20 cellular contexts compared by ENCODE assay signal in genomic region chr2:101630224-101630949, GRCh38.
DNase-seq lines count a peak whose midpoint lies in the region; ATAC-seq, FAIRE-seq and TF ChIP-seq lines count a peak whose summit lies in the region.
"Had no signal": no experiment of that assay in that cellular context is flagged by ENCODE, and none has a peak within 500 bp of the region (broad histone marks: within the 10 kb centered on the region; RNA-seq: fewer than 3 reads in every experiment).

No MANE protein-coding gene starts in this region.

- H3K9me3 Mint-ChIP-seq in activated CD8-positive, alpha-beta T cell treated with anti-CD3 and anti-CD28 coated beads, Interleukin-2, amount 10 ng/mL, durations not matched to agents 7 days and 5 days (ENCODE audit: insufficient read depth): no peaks in the 10 kb centered on the region
- H3K9me3 Mint-ChIP-seq: CD8-positive, alpha-beta T cell; neural crest cell had no signal

- no peak overlapping the region for H3K27ac Mint-ChIP-seq in activated CD8-positive, alpha-beta T cell treated with anti-CD3 and anti-CD28 coated beads, Interleukin-2, amount 10 ng/mL, durations not matched to agents 7 days and 5 days
- H3K27ac Mint-ChIP-seq: activated naive CD8-positive, alpha-beta T cell; CD8-positive, alpha-beta T cell had no signal

- H3K4me1 ChIP-seq in keratinocyte (ENCODE audit: control insufficient read depth, extremely low read depth, insufficient read depth, low read length): no peaks in the 10 kb centered on the region
- peaks cover 0 to 7% (median 2%) of the 10 kb centered on the region in 4 donors for H3K4me1 ChIP-seq in stomach
- H3K4me1 ChIP-seq: heart left ventricle had no signal

- H3K27ac ChIP-seq in RWPE1 (peak overlapping the region; percentile 63), keratinocyte (ENCODE audit: control insufficient read depth, insufficient read depth, low read length) (peak overlapping the region; percentile 26), stomach (peak overlapping the region in 4 of 5 donors; percentile 29 to 81 (median 76))
- H3K27ac ChIP-seq: heart left ventricle had no signal

- no peaks in the 10 kb centered on the region for H3K4me1 Mint-ChIP-seq in activated CD8-positive, alpha-beta T cell treated with anti-CD3 and anti-CD28 coated beads, Interleukin-2, amount 10 ng/mL, durations not matched to agents 7 days and 5 days (ENCODE audit: low read depth)

- CTCF ChIA-PET in RWPE1 (lab: Yijun Ruan, JAX): interaction anchor here (0.7 kb wide), 1 partner anchor 201 kb away, joined by 3 read pairs; no protein-coding TSS in a partner anchor
- CTCF ChIA-PET in activated CD8-positive, alpha-beta T cell treated with anti-CD3 and anti-CD28 coated beads, Interleukin-2, amount 10 ng/mL, durations not matched to agents 7 days and 5 days (lab: Charles Lee): interaction anchor here (1.0 kb wide), 1 partner anchor 9 kb away, joined by 3 read pairs; no protein-coding TSS in a partner anchor

- H3K27me3 Mint-ChIP-seq in activated CD8-positive, alpha-beta T cell treated with anti-CD3 and anti-CD28 coated beads, Interleukin-2, amount 10 ng/mL, durations not matched to agents 7 days and 5 days (ENCODE audit: low read depth): no peaks in the 10 kb centered on the region
- H3K27me3 Mint-ChIP-seq: activated naive CD8-positive, alpha-beta T cell had no signal

- H3K36me3 Mint-ChIP-seq in activated CD8-positive, alpha-beta T cell treated with anti-CD3 and anti-CD28 coated beads, Interleukin-2, amount 10 ng/mL, durations not matched to agents 7 days and 5 days (ENCODE audit: low read depth): no peaks in the 10 kb centered on the region
- H3K36me3 Mint-ChIP-seq: activated naive CD8-positive, alpha-beta T cell; CD8-positive, alpha-beta T cell had no signal

- H3K27me3 ChIP-seq in keratinocyte (ENCODE audit: control insufficient read depth, extremely low read depth, insufficient read depth, low read length): no peaks in the 10 kb centered on the region
- H3K27me3 ChIP-seq in stomach: no peaks in the 10 kb centered on the region
- H3K27me3 ChIP-seq: MG63 had no signal

- no peak for FAIRE-seq in keratinocyte (lab: Jason Lieb, UNC)

- ATAC-seq in activated CD8-positive, alpha-beta T cell treated with anti-CD3 and anti-CD28 coated beads, Interleukin-2, amount 10 ng/mL, durations not matched to agents 7 days and 5 days: no peak
- ATAC-seq: CD8-positive, alpha-beta T cell; heart left ventricle; left cardiac atrium had no signal

- H2AFZ ChIP-seq in keratinocyte (ENCODE audit: control insufficient read depth, low read length): no peak overlapping the region

- dilution Hi-C loops in keratinocyte (cut with MboI; ENCODE audit: extremely low pct_ligation_motif_present, low sequenced_read_pairs): no loop called here

- H3K4me2 ChIP-seq in keratinocyte (ENCODE audit: control insufficient read depth, extremely low read depth, insufficient read depth, low read depth, low read length): no peak overlapping the region

- TF ChIP-seq CTCF in RWPE1 (conservative IDR thresholded peaks at IDR 0.05; ENCODE audit: low read depth) (no peak), keratinocyte (optimal IDR thresholded peaks at IDR 0.05 in 1 of 3, IDR thresholded peaks at IDR 0.05 in 1 of 3, conservative IDR thresholded peaks at IDR 0.05 in 1 of 3; ENCODE audit: extremely low read depth in 1 of 3, insufficient read depth in 2 of 3, low read length in 3 of 3) (no peak), stomach (IDR thresholded peaks at IDR 0.05) (no peak)

- 52 to 68% (median 66%) methylated on average over 18 of the region's 18 CpGs for WGBS in stomach, 5 donors

- POLR2A ChIA-PET in RWPE1 (lab: Yijun Ruan, JAX; ENCODE audit: low non-redundant PET): no interaction called here
- POLR2A ChIA-PET in activated CD8-positive, alpha-beta T cell treated with anti-CD3 and anti-CD28 coated beads, Interleukin-2, amount 10 ng/mL, durations not matched to agents 7 days and 5 days (lab: Charles Lee): no interaction called here

- no peak overlapping the region for H3K9ac ChIP-seq in keratinocyte (ENCODE audit: control insufficient read depth, extremely low read depth, insufficient read depth, low read length)

- H3K79me2 ChIP-seq in keratinocyte (ENCODE audit: control insufficient read depth, insufficient read depth, low read length): no peaks in the 10 kb centered on the region

- TF ChIP-seq EP300 in stomach (IDR thresholded peaks at IDR 0.05): no peak

- TF ChIP-seq POLR2A in stomach (IDR thresholded peaks at IDR 0.05): no peak

- H3K9me3 ChIP-seq in keratinocyte (ENCODE audit: control insufficient read depth, low read depth, low read length) (no peaks in the 10 kb centered on the region), stomach (no peaks in the 10 kb centered on the region)
- H3K9me3 ChIP-seq: heart left ventricle, MG63 had no signal

- no peaks in the 10 kb centered on the region for H4K20me1 ChIP-seq in keratinocyte (ENCODE audit: control insufficient read depth, extremely low read depth, insufficient read depth, low read length)

- no peak overlapping the region for H3K4me3 Mint-ChIP-seq in activated CD8-positive, alpha-beta T cell treated with anti-CD3 and anti-CD28 coated beads, Interleukin-2, amount 10 ng/mL, durations not matched to agents 7 days and 5 days
- H3K4me3 Mint-ChIP-seq: activated naive CD8-positive, alpha-beta T cell; CD8-positive, alpha-beta T cell; neural crest cell had no signal

- H3K36me3 ChIP-seq in keratinocyte (ENCODE audit: control insufficient read depth in 2 of 2, extremely low read depth in 1 of 2, insufficient read depth in 2 of 2, low read length in 2 of 2): no peaks in the 10 kb centered on the region
- no peaks in the 10 kb centered on the region for H3K36me3 ChIP-seq in stomach
- H3K36me3 ChIP-seq: heart left ventricle, MG63 had no signal

- H3K4me3 ChIP-seq in keratinocyte (ENCODE audit: control insufficient read depth in 2 of 3, extremely low read depth in 1 of 3, insufficient read depth in 2 of 3, low read depth in 1 of 3, low read length in 3 of 3): no peak overlapping the region
- H3K4me3 ChIP-seq in stomach: no peak overlapping the region
- H3K4me3 ChIP-seq: heart left ventricle, MG63 had no signal

- DNase-seq in HPDE6-E6E7 (ENCODE audit: extremely low spot score) (peak; percentile 94), RWPE1 (ENCODE audit: low spot score) (peak; percentile 90), keratinocyte (ENCODE audit: low read depth, low spot score) (peak; percentile 69), stomach (peak; percentile 91), NCI-H187 treated with DMSO at 0.1 percent for 48 hours (lab: John Stamatoyannopoulos, UW) (no peak), COLO829 (ENCODE audit: low spot score) (no peak), NCI-H446 treated with DMSO at 0.1 percent for 48 hours (lab: John Stamatoyannopoulos, UW) (no peak)
- DNase-seq in activated CD8-positive, alpha-beta T cell treated with anti-CD3 and anti-CD28 coated beads, Interleukin-2, amount 10 ng/mL, durations not matched to agents 7 days and 5 days: no peak
- DNase-seq: activated CD4-positive, CD25-positive, alpha-beta regulatory T cell; activated CD8-positive, alpha-beta memory T cell treated with anti-CD3 and anti-CD28 coated beads, Interleukin-2, amount 50 U/mL, for 4 hours; CD8-positive, alpha-beta T cell; cerebellar nuclear complex; H7; heart left ventricle; left cardiac atrium; MG63; NCI-H2227 treated with DMSO at 0.1 percent for 48 hours; stimulated activated naive CD4-positive, alpha-beta T cell had no signal

- no peaks in the 10 kb centered on the region for H3K9me1 ChIP-seq in keratinocyte (ENCODE audit: control insufficient read depth, extremely low read depth, insufficient read depth, low read length)

- intact Hi-C loops in stomach (cut with DNase I; ENCODE audit: low total_unique reads): no loop called here

Comparison
In these comparisons a context has a peak if more than half of its experiments do, and no peak if none do; other contexts are left out.
1. DNase-seq: peak in HPDE6-E6E7 (single experiment), RWPE1 (single experiment), keratinocyte (single experiment) and stomach (single experiment); none in NCI-H187 treated with DMSO at 0.1 percent for 48 hours (single experiment), activated CD8-positive, alpha-beta T cell treated with anti-CD3 and anti-CD28 coated beads, Interleukin-2, amount 10 ng/mL, durations not matched to agents 7 days and 5 days (single experiment), COLO829 (single experiment) and NCI-H446 treated with DMSO at 0.1 percent for 48 hours (single experiment).
2. H3K27ac ChIP-seq: peak in every context shown above with its lines; median percentile 76 in stomach; 63 in RWPE1; 26 in keratinocyte.